ENCODE assay signal across 8 cellular contexts in the genomic region with DNA sequence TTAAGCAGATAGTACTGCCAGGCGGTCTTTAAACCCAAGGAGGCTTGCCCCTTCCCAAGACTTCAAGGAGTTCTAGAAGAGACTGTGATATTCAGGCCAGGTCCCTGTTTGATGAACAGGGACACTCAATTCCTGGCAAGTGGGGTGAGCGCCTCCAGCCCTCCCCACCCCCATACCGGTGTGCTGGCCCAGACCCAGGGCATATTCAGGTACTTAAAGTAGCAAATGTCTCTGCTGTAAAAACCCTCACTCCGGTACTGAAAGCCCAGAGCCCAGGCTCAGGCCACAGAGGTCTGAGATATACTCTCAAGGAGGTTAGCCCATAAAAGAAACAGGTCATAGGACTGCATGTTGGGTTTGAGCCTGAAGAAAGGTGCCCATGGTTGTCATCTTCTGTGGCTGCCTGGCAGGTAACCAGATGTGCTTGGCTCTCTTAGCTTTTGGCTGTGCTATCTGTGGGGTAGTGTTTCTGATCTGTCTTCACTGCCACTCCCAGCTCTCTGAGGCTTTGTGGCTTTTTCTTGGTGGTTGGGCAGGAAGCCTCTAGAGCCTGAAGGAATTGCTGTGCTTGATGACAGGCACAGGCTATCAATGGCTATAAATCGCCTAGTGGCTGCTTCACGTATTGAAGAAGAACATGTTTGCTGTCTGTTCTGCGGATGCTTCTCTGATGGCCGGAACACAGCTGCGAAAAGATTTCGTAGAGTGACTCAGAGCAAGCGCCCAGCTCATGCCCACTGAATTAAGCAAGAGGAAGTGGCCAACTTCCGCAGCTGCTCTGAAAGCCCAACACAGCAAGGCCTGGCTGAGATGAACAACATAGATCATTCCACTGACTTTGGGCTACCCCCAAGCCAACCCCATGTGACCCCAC.
DNase-seq lines count a peak whose midpoint lies in the region; ATAC-seq and TF ChIP-seq lines count a peak whose summit lies in the region.

No MANE protein-coding gene starts in this region.

- no peak for TF ChIP-seq POLR2A in sigmoid colon (IDR thresholded peaks at IDR 0.05)

- WGBS in sigmoid colon, 2 donors: 65 to 83% methylated on average over 12 of the region's 12 CpGs

- TF ChIP-seq EP300 in sigmoid colon (IDR thresholded peaks at IDR 0.05): no peak

- no peak overlapping the region for H3K9ac ChIP-seq in colonic mucosa (ENCODE audit: low read depth in 2 of 2, low read length in 2 of 2)

- peak; percentile 83 for DNase-seq in Daoy (ENCODE audit: low read depth)
- DNase-seq in NAMALWA (ENCODE audit: low spot score): peak; percentile 91
- peak; percentile 63 for DNase-seq in activated T-cell treated with anti-CD3 and anti-CD28 coated beads for 48 hours (ENCODE audit: low read depth)
- peak; percentile 96 for DNase-seq in foreskin melanocyte
- peak; percentile 80 for DNase-seq in sigmoid colon
- DNase-seq in colonic mucosa: no peak
- DNase-seq in NCI-H2081 (lab: John Stamatoyannopoulos, UW): no peak

- H3K4me1 ChIP-seq in sigmoid colon: peaks cover 0 to 8% (median 2%) of the 10 kb centered on the region in 4 donors
- H3K4me1 ChIP-seq in colonic mucosa: peaks cover 7% of the 10 kb centered on the region

- TF ChIP-seq CTCF in sigmoid colon (IDR thresholded peaks at IDR 0.05) (no peak), colonic mucosa (IDR thresholded peaks at IDR 0.05) (no peak)

- peak; percentile 85 for ATAC-seq in GM21825 (IDR thresholded peaks at IDR 0.05; ENCODE audit: unreplicated experiment)

- intact Hi-C loops in sigmoid colon (cut with DNase I): no loop called here
- intact Hi-C loops in colonic mucosa (cut with DNase I): no loop called here

- H3K9me3 ChIP-seq in sigmoid colon (peaks cover 0 to 2% (median 0%) of the 10 kb centered on the region in 4 donors), colonic mucosa (no peaks in the 10 kb centered on the region)

- H3K36me3 ChIP-seq in sigmoid colon (no peaks in the 10 kb centered on the region), colonic mucosa (no peaks in the 10 kb centered on the region)

- peak overlapping the region in 3 of 4 donors; percentile 31 to 63 (median 32) for H3K27ac ChIP-seq in sigmoid colon
- no peak overlapping the region for H3K27ac ChIP-seq in colonic mucosa

- H3K27me3 ChIP-seq in sigmoid colon: no peaks in the 10 kb centered on the region
- H3K27me3 ChIP-seq in colonic mucosa: no peaks in the 10 kb centered on the region

- H3K4me3 ChIP-seq in sigmoid colon (no peak overlapping the region), colonic mucosa (no peak overlapping the region)

Comparison
In these comparisons a context has a peak if more than half of its experiments do, and no peak if none do; other contexts are left out.
1. DNase-seq: peak in Daoy (single experiment), NAMALWA (single experiment), activated T-cell treated with anti-CD3 and anti-CD28 coated beads for 48 hours (single experiment), foreskin melanocyte (single experiment) and sigmoid colon (single experiment); none in colonic mucosa (single experiment) and NCI-H2081 (0 of 2).